In the genomic region with DNA sequence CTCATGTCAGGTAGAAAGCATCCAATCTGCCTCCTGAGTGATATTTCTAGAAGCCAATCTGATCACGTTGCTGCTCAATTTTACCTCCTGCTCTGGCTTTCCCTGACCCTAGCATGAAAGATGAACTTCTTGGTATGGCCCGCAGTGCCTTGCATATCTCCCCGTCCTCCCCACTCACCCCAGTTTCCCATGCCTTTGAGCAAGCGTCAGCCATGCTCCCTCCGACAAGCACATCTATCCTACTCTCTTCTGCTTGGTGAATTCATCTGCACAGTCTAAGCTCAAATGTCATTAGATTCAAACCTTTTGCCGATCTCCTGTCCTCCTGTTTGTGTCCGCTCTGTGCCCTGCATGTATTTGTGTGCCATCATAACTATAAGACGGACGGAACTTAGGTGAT, we compare ENCODE assay signal across 24 cellular contexts.
"Had no signal": no experiment of that assay in that cellular context is flagged by ENCODE, and none has a peak within 500 bp of the region (broad histone marks: within the 10 kb centered on the region; RNA-seq: fewer than 3 reads in every experiment).

No MANE protein-coding gene starts in this region.

- ATAC-seq: naive thymus-derived CD4-positive, alpha-beta T cell; natural killer cell; pancreas; stimulated activated memory B cell treated with anti-CD40 and anti-IgM and Interleukin-4, amounts not matched to agents 10 μg/mL and 1 μg/mL and 100 μg/mL, for 72 hours; stimulated activated naive CD8-positive, alpha-beta T cell treated with anti-CD3 and anti-CD28 coated beads, Interleukin-15, amount 100 ng/mL, for 72 hours; stimulated activated naive CD8-positive, alpha-beta T cell treated with anti-CD3 and anti-CD28 coated beads, Interleukin-15, Interleukin-2, amounts not matched to agents 100 U/mL and 50 U/mL, for 24 hours; upper lobe of right lung had no signal

- H3K4me3 ChIP-seq: neural progenitor cell, pancreas, prostate gland, right atrium auricular region, sigmoid colon, suprapubic skin, testis, tibial artery, transverse colon, upper lobe of right lung, uterus had no signal

- DNase-seq: naive thymus-derived CD4-positive, alpha-beta T cell; natural killer cell; pancreas; retina; sigmoid colon; small intestine; stimulated activated CD4-positive, alpha-beta T cell treated with anti-CD3 and anti-CD28 coated beads, Interleukin-15, amount 100 ng/mL, for 24 hours; stimulated activated CD4-positive, alpha-beta T cell treated with anti-CD3 and anti-CD28 coated beads, Interleukin-2, amount 100 ng/mL, for 24 hours; stimulated activated CD4-positive, alpha-beta T cell treated with anti-CD3 and anti-CD28 coated beads, Interleukin-2, amount 100 ng/mL, for 48 hours; stimulated activated CD4-positive, alpha-beta T cell treated with anti-CD3 and anti-CD28 coated beads, Interleukin-4, amount 100 ng/mL, for 24 hours; stimulated activated naive CD4-positive, alpha-beta T cell; stimulated activated naive CD8-positive, alpha-beta T cell treated with anti-CD3 and anti-CD28 coated beads, Interleukin-15, amount 100 ng/mL, for 72 hours; stimulated activated naive CD8-positive, alpha-beta T cell treated with anti-CD3 and anti-CD28 coated beads, Interleukin-15, Interleukin-2, amounts not matched to agents 100 U/mL and 50 U/mL, for 24 hours; substantia nigra; testis; tibial artery; transverse colon; upper lobe of right lung; uterus had no signal

- H3K9ac ChIP-seq: neural progenitor cell had no signal

- H3K27me3 ChIP-seq: neural progenitor cell, pancreas, right atrium auricular region, testis, transverse colon, upper lobe of right lung, uterus had no signal

- H3K9me3 ChIP-seq: pancreas, prostate gland, right atrium auricular region, sigmoid colon, suprapubic skin, testis, tibial artery, transverse colon, upper lobe of right lung, uterus had no signal

- H2AFZ ChIP-seq: neural progenitor cell had no signal

- FAIRE-seq: pancreas, small intestine had no signal

- H3K27ac ChIP-seq: neural progenitor cell, pancreas, prostate gland, right atrium auricular region, sigmoid colon, suprapubic skin, testis, tibial artery, upper lobe of right lung, uterus had no signal

- H3K4me2 ChIP-seq: neural progenitor cell had no signal

- H3K4me1 ChIP-seq: neural progenitor cell, pancreas, prostate gland, right atrium auricular region, sigmoid colon, suprapubic skin, testis, tibial artery, transverse colon, upper lobe of right lung, uterus had no signal

- H3K36me3 ChIP-seq: neural progenitor cell, pancreas, prostate gland, right atrium auricular region, sigmoid colon, suprapubic skin, tibial artery, transverse colon, upper lobe of right lung, uterus had no signal
